In genomic region chr15:29172742-29173725, GRCh38 we compare ENCODE assay signal across 23 cellular contexts.
DNase-seq lines count a peak whose midpoint lies in the region; ATAC-seq, FAIRE-seq and TF ChIP-seq lines count a peak whose summit lies in the region.
"Had no signal": no experiment of that assay in that cellular context is flagged by ENCODE, and none has a peak within 500 bp of the region (broad histone marks: within the 10 kb centered on the region; RNA-seq: fewer than 3 reads in every experiment).

No MANE protein-coding gene starts in this region.

- CTCF ChIA-PET in H1 (lab: Charles Lee; ENCODE audit: partially characterized antibody) = no interaction called here

- H3K27me3 ChIP-seq in H1 (replicated peaks in 1 of 4; ENCODE audit: control insufficient read depth in 3 of 4, extremely low read depth in 1 of 4, insufficient read depth in 3 of 4, low read length in 3 of 4) (no peaks in the 10 kb centered on the region), neuronal stem cell (ENCODE audit: control insufficient read depth in 3 of 3, insufficient read depth in 3 of 3, low read depth in 1 of 3, low read length in 3 of 3) (no peaks in the 10 kb centered on the region), aorta (ENCODE audit: control insufficient read depth in 1 of 2, insufficient read depth in 2 of 2, low read length in 1 of 2) (no peaks in the 10 kb centered on the region)
- H3K27me3 ChIP-seq in effector memory CD4-positive, alpha-beta T cell (replicated peaks; ENCODE audit: control insufficient read depth, insufficient read depth, low read length, poor library complexity, severe bottlenecking) = peaks cover 4% of the 10 kb centered on the region
- H3K27me3 ChIP-seq: BLaER1 had no signal

- H2BK20ac ChIP-seq in H1 (ENCODE audit: low read length) = no peak overlapping the region

- TF ChIP-seq EP300 in H1 (IDR thresholded peaks at IDR 0.05; ENCODE audit: borderline replicate concordance in 1 of 2, low read depth in 2 of 2, low read length in 2 of 2) = no peak

- H3K27ac ChIP-seq in H1 (ENCODE audit: low read depth, low read length) (no peak overlapping the region), neuronal stem cell (replicated peaks; ENCODE audit: low read length) (no peak overlapping the region), aorta (ENCODE audit: low read depth in 1 of 2, low read length in 2 of 2) (no peak overlapping the region)
- H3K27ac ChIP-seq in effector memory CD4-positive, alpha-beta T cell (ENCODE audit: insufficient read depth, low read length, poor library complexity, severe bottlenecking) = no peak overlapping the region
- H3K27ac ChIP-seq: 22Rv1, BLaER1, C4-2B had no signal

- no peak for TF ChIP-seq POLR2A in H1 (IDR thresholded peaks at IDR 0.05; ENCODE audit: control extremely low read depth in 1 of 2, low read depth in 2 of 2, low read length in 2 of 2)

- H4K8ac ChIP-seq in H1 (ENCODE audit: extremely low read depth, insufficient read depth, low read length) = peak overlapping the region; percentile 58
- no peak overlapping the region for H4K8ac ChIP-seq in neuronal stem cell (ENCODE audit: low read depth, low read length)

- peak; percentile 10 for DNase-seq in GM12865 (ENCODE audit: low read depth)
- no peak for DNase-seq in H1 (ENCODE audit: low read depth in 1 of 2, low spot score in 2 of 2)
- DNase-seq in neuronal stem cell (ENCODE audit: low spot score) = no peak
- DNase-seq in aorta = no peak
- DNase-seq in effector memory CD4-positive, alpha-beta T cell = no peak
- DNase-seq in T-helper 1 cell = no peak
- DNase-seq: CD4-positive, CD25-positive, alpha-beta regulatory T cell; CD8-positive, alpha-beta T cell; DMS 273 treated with DMSO at 0.1 percent for 48 hours; DMS79; EL; GDM1; GOT3; H7 had no signal

- H2AFZ ChIP-seq in H1 (ENCODE audit: low read length) (no peak overlapping the region), neuronal stem cell (ENCODE audit: low read length) (no peak overlapping the region)

- no peak overlapping the region for H2AK5ac ChIP-seq in H1 (ENCODE audit: low read depth, low read length)
- peak overlapping the region; percentile 83 for H2AK5ac ChIP-seq in neuronal stem cell (ENCODE audit: low read depth, low read length)

- H4K20me1 ChIP-seq in H1 (replicated peaks in 1 of 2; ENCODE audit: control insufficient read depth in 1 of 2, insufficient read depth in 2 of 2, low read length in 2 of 2) = no peaks in the 10 kb centered on the region
- H4K20me1 ChIP-seq: BLaER1 had no signal

- no peak overlapping the region for H3K14ac ChIP-seq in H1 (ENCODE audit: insufficient read length)
- no peak overlapping the region for H3K14ac ChIP-seq in neuronal stem cell (ENCODE audit: low read length)

- TF ChIP-seq RAD21 in H1 (IDR thresholded peaks at IDR 0.05 in 1 of 2, conservative IDR thresholded peaks at IDR 0.05 in 1 of 2; ENCODE audit: low read depth in 2 of 2, low read length in 2 of 2) = no peak

- H3K9ac ChIP-seq in H1 (replicated peaks in 1 of 4; ENCODE audit: extremely low read depth in 1 of 4, low read depth in 3 of 4, low read length in 3 of 4) (no peak overlapping the region), neuronal stem cell (ENCODE audit: low read depth, low read length, poor library complexity) (no peak overlapping the region)
- H3K9ac ChIP-seq: BLaER1 had no signal

- no peak overlapping the region for H4K5ac ChIP-seq in H1 (ENCODE audit: insufficient read length, low read depth, low read length)

- H3K9me3 ChIP-seq in H1 (ENCODE audit: insufficient read depth in 2 of 2, low read depth in 1 of 2, low read length in 1 of 2) = no peaks in the 10 kb centered on the region
- no peaks in the 10 kb centered on the region for H3K9me3 ChIP-seq in neuronal stem cell (replicated peaks in 1 of 2; ENCODE audit: control insufficient read depth in 2 of 2, insufficient read depth in 1 of 2, low read depth in 1 of 2, low read length in 2 of 2)
- no peaks in the 10 kb centered on the region for H3K9me3 ChIP-seq in aorta (ENCODE audit: control insufficient read depth, low read length)
- no peaks in the 10 kb centered on the region for H3K9me3 ChIP-seq in effector memory CD4-positive, alpha-beta T cell (ENCODE audit: control insufficient read depth, low read length)
- H3K9me3 ChIP-seq: BLaER1 had no signal

- H3K4me2 ChIP-seq in H1 (ENCODE audit: insufficient read depth in 1 of 2, low read depth in 2 of 2, low read length in 2 of 2) = no peak overlapping the region
- no peak overlapping the region for H3K4me2 ChIP-seq in neuronal stem cell (ENCODE audit: insufficient read depth, low read length, poor library complexity, severe bottlenecking)
- H3K4me2 ChIP-seq: BLaER1 had no signal

- 90% methylated on average over 20 of the region's 23 CpGs; no CpG with 5 or more reads in 1 of the 2 experiments for WGBS in H1 (ENCODE audit: extremely low coverage in 1 of 2, insufficient coverage in 1 of 2, insufficient read length in 1 of 2, insufficient replicate concordance in 2 of 2, low coverage in 1 of 2, low lambda C conversion rate in 2 of 2, missing lambda C conversion rate in 1 of 2), 2 experiments
- WGBS in neuronal stem cell (ENCODE audit: extremely low coverage in 2 of 2, insufficient read length in 2 of 2, insufficient replicate concordance in 1 of 2), 2 donors = no CpG with 5 or more reads among the region's 23 CpGs
- WGBS in aorta, 2 donors = 91 to 92% methylated on average over 23 of the region's 23 CpGs

- intact Hi-C loops in aorta (cut with DNase I) = no loop called here

- H2BK120ac ChIP-seq in H1 (replicated peaks; ENCODE audit: low read depth, low read length) = no peak overlapping the region
- H2BK120ac ChIP-seq in neuronal stem cell (ENCODE audit: low read depth, low read length) = no peak overlapping the region

- TF ChIP-seq CTCF in GM12865 (IDR thresholded peaks at IDR 0.05; ENCODE audit: insufficient read depth, low read depth, low read length, missing control alignments) (no peak), H1 (IDR thresholded peaks at IDR 0.05; ENCODE audit: control extremely low read depth in 1 of 3, insufficient read depth in 1 of 3, low read depth in 1 of 3, low read length in 3 of 3) (no peak)

- H3K23ac ChIP-seq in H1 (ENCODE audit: insufficient read length) (no peak overlapping the region), neuronal stem cell (ENCODE audit: low read depth, low read length, poor library complexity) (peak overlapping the region; percentile 17)

- H2BK5ac ChIP-seq in H1 (ENCODE audit: low read depth, low read length) = no peak overlapping the region
- no peak overlapping the region for H2BK5ac ChIP-seq in neuronal stem cell (ENCODE audit: low read length)

- H3K4ac ChIP-seq in H1 (replicated peaks; ENCODE audit: insufficient read length, low read depth, low read length) = no peak overlapping the region
- no peak overlapping the region for H3K4ac ChIP-seq in neuronal stem cell (ENCODE audit: low read length)

- H3K4me3 ChIP-seq in GM12865 (ENCODE audit: low read depth, low read length) = no peak overlapping the region
- H3K4me3 ChIP-seq in H1 (ENCODE audit: extremely low read depth in 1 of 4, insufficient read depth in 2 of 4, low read depth in 3 of 4, low read length in 4 of 4) = no peak overlapping the region
- no peak overlapping the region for H3K4me3 ChIP-seq in neuronal stem cell (ENCODE audit: low read length in 2 of 2)
- H3K4me3 ChIP-seq in aorta (ENCODE audit: low read length in 2 of 2) = no peak overlapping the region
- no peak overlapping the region for H3K4me3 ChIP-seq in effector memory CD4-positive, alpha-beta T cell (ENCODE audit: insufficient read depth, low read depth, low read length, poor library complexity, severe bottlenecking)
- H3K4me3 ChIP-seq: BLaER1 had no signal

- H2BK15ac ChIP-seq in H1 (ENCODE audit: low read length) = no peak overlapping the region
- no peak overlapping the region for H2BK15ac ChIP-seq in neuronal stem cell (ENCODE audit: low read length)

- POLR2A ChIA-PET in H1 (lab: Charles Lee; ENCODE audit: partially characterized antibody) = interaction anchor here (0.8 kb wide), 1 partner anchor 8 kb away, joined by 3 read pairs; no protein-coding TSS in a partner anchor

- peak; percentile 13 for ATAC-seq in aorta (ENCODE audit: low FRiP score)
- ATAC-seq in GM19328 (IDR thresholded peaks at IDR 0.05; ENCODE audit: unreplicated experiment) = no peak
- ATAC-seq: CD8-positive, alpha-beta T cell; HCT116 had no signal

- H3K4me1 ChIP-seq in H1 (replicated peaks in 1 of 4; ENCODE audit: control insufficient read depth in 3 of 4, insufficient read depth in 4 of 4, low read length in 3 of 4) (no peaks in the 10 kb centered on the region), neuronal stem cell (ENCODE audit: control insufficient read depth in 2 of 2, insufficient read depth in 1 of 2, low read depth in 1 of 2, low read length in 2 of 2) (no peaks in the 10 kb centered on the region), aorta (ENCODE audit: control insufficient read depth in 1 of 2, insufficient read depth in 2 of 2, low read length in 2 of 2) (no peaks in the 10 kb centered on the region)
- H3K4me1 ChIP-seq in effector memory CD4-positive, alpha-beta T cell (ENCODE audit: control insufficient read depth, insufficient read depth, low read length, poor library complexity, severe bottlenecking) = no peaks in the 10 kb centered on the region
- H3K4me1 ChIP-seq: BLaER1 had no signal

- no peaks in the 10 kb centered on the region for H3K23me2 ChIP-seq in H1 (ENCODE audit: low read depth, low read length)

- no peak for FAIRE-seq in H1 (lab: Jason Lieb, UNC)
- FAIRE-seq: A204.1, D721Med, GM12891, GM18507 had no signal

- H3K36me3 ChIP-seq in H1 (ENCODE audit: control insufficient read depth in 2 of 4, insufficient read depth in 4 of 4, low read length in 3 of 4) (no peaks in the 10 kb centered on the region), neuronal stem cell (replicated peaks in 1 of 2; ENCODE audit: control insufficient read depth in 2 of 2, insufficient read depth in 2 of 2, low read length in 2 of 2) (no peaks in the 10 kb centered on the region), aorta (ENCODE audit: control insufficient read depth in 1 of 2, insufficient read depth in 2 of 2, low read length in 1 of 2) (no peaks in the 10 kb centered on the region)
- no peaks in the 10 kb centered on the region for H3K36me3 ChIP-seq in effector memory CD4-positive, alpha-beta T cell (ENCODE audit: control insufficient read depth, insufficient read depth, low read length)
- H3K36me3 ChIP-seq: BLaER1 had no signal

- no peak overlapping the region for H3K18ac ChIP-seq in H1 (ENCODE audit: extremely low read depth, low read length)
- no peak overlapping the region for H3K18ac ChIP-seq in neuronal stem cell (ENCODE audit: low read length)

- H3K56ac ChIP-seq in H1 (replicated peaks; ENCODE audit: insufficient read length, low read depth, low read length) = no peak overlapping the region

- no peaks in the 10 kb centered on the region for H3K79me2 ChIP-seq in H1 (ENCODE audit: control insufficient read depth in 1 of 2, insufficient read depth in 2 of 2, low read length in 2 of 2)

- H2BK12ac ChIP-seq in H1 (ENCODE audit: low read depth, low read length) (no peak overlapping the region), neuronal stem cell (ENCODE audit: low read length) (no peak overlapping the region)

- H4K91ac ChIP-seq in H1 (replicated peaks; ENCODE audit: insufficient read length, low read length) = no peak overlapping the region
- H4K91ac ChIP-seq in neuronal stem cell (ENCODE audit: low read depth, low read length, poor library complexity) = no peak overlapping the region

- H3K79me1 ChIP-seq in H1 (ENCODE audit: low read depth, low read length) = no peaks in the 10 kb centered on the region
- H3K79me1 ChIP-seq in neuronal stem cell (ENCODE audit: low read depth, low read length) = no peaks in the 10 kb centered on the region
